10 cellular contexts compared by ENCODE assay signal in the genomic region with DNA sequence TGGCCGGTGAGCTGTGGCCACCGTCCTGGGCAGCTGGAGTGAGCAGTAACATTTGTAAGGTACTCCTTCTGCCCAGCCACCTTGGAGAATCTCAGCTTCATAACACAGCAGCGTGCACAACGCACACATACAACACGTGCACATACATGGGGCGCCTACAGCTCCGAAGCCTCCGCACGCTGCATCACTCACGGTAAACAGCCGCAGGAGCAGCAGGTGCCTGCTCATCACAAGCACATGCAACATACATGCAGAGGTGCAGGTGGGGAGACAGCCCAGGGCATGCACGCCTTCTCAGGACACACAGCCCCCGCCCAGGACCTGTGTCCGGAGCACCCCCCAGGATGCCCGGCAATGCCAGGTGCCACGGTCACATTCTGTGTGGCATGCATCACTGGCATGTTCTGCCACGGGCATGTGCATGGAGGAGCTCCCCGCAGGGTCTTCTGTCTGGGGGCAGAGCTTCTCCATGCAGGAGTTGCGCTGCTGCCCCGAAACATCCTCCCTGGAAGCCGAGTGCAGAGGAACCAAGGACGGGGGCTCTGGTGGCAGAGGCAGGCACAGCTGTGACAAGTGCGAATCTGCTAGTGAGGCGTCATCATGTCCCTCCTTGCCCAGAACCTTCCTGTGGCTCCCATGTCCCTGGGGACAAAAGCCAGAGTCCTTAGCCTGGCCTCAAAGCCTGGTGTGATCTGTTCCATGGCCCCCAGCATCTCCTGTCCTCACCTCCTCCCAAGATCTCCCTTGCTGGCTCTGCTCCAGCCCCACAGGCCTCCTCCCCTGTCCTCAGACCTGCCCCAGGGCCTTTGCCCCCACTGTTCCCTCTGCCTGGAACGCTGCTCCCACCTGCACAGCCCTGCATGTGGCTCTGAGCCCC.
A peak's percentile ranks its signal among the peaks of the same experiment; 100 is the strongest.
DNase-seq lines count a peak whose midpoint lies in the region; ATAC-seq and TF ChIP-seq lines count a peak whose summit lies in the region.
"Had no signal": no experiment of that assay in that cellular context is flagged by ENCODE, and none has a peak within 500 bp of the region (broad histone marks: within the 10 kb centered on the region; RNA-seq: fewer than 3 reads in every experiment).

No MANE protein-coding gene starts in this region.

- H3K9ac ChIP-seq in BLaER1 treated with 17β-estradiol and CSF1 and Interleukin-3, amounts not matched to agents 10 nM and 100 nM = no peak overlapping the region
- H3K9ac ChIP-seq in DND-41 (ENCODE audit: low read depth, low read length) (no peak overlapping the region), endodermal cell (ENCODE audit: extremely low read depth, low read length, poor library complexity, severe bottlenecking) (no peak overlapping the region), neural cell (ENCODE audit: low read length) (no peak overlapping the region)

- H2AFZ ChIP-seq in DND-41 (ENCODE audit: low read depth, low read length) = no peak overlapping the region
- H2AFZ ChIP-seq in neural cell (ENCODE audit: low read depth, low read length) = no peak overlapping the region

- TF ChIP-seq CTCF in DND-41 (IDR thresholded peaks at IDR 0.05; ENCODE audit: borderline replicate concordance, extremely low read depth, low read length, poor library complexity, severe bottlenecking) = no peak
- peak; percentile 48 for TF ChIP-seq CTCF in endodermal cell (conservative IDR thresholded peaks at IDR 0.05)
- TF ChIP-seq CTCF in neural cell (IDR thresholded peaks at IDR 0.05; ENCODE audit: poor library complexity, severe bottlenecking) = no peak
- no peak for TF ChIP-seq CTCF in GM20000 (IDR thresholded peaks at IDR 0.05; ENCODE audit: extremely low read depth, missing control alignments)

- H3K27me3 ChIP-seq in BLaER1 treated with 17β-estradiol and CSF1 and Interleukin-3, amounts not matched to agents 10 nM and 100 nM = peaks cover 0 to 39% (median 0%) of the 10 kb centered on the region in 11 experiments; a peak in 8 of 22 replicates
- H3K27me3 ChIP-seq in DND-41 (ENCODE audit: insufficient read depth, low read length, poor library complexity) = no peaks in the 10 kb centered on the region
- no peaks in the 10 kb centered on the region for H3K27me3 ChIP-seq in endodermal cell (ENCODE audit: control insufficient read depth, insufficient read depth, low read length, poor library complexity, severe bottlenecking)
- H3K27me3 ChIP-seq in neural cell (ENCODE audit: insufficient read depth, low read depth, low read length) = no peaks in the 10 kb centered on the region

- no peaks in the 10 kb centered on the region for H3F3A ChIP-seq in neural cell (ENCODE audit: insufficient read depth, low read length, poor library complexity, severe bottlenecking)

- no peak for TF ChIP-seq EP300 in neural cell (conservative IDR thresholded peaks at IDR 0.05; ENCODE audit: poor library complexity, severe bottlenecking)

- no peak for ATAC-seq in DND-41 (ENCODE audit: insufficient read depth, low read depth)

- no peak overlapping the region for H3K4me3 Mint-ChIP-seq in endodermal cell
- H3K4me3 Mint-ChIP-seq: CD4-positive, CD25-positive, alpha-beta regulatory T cell had no signal

- H3K36me3 Mint-ChIP-seq in endodermal cell (ENCODE audit: low read depth) = no peaks in the 10 kb centered on the region
- H3K36me3 Mint-ChIP-seq: CD4-positive, CD25-positive, alpha-beta regulatory T cell had no signal

- H3K27me3 Mint-ChIP-seq in endodermal cell (ENCODE audit: insufficient read depth) = no peaks in the 10 kb centered on the region

- H3K9me2 ChIP-seq in neural cell (ENCODE audit: insufficient read depth, low read length) = no peaks in the 10 kb centered on the region

- H3K9me3 ChIP-seq in BLaER1 treated with 17β-estradiol and CSF1 and Interleukin-3, amounts not matched to agents 10 nM and 100 nM (replicated peaks in 1 of 11) = no peaks in the 10 kb centered on the region
- H3K9me3 ChIP-seq in DND-41 (ENCODE audit: insufficient read depth, low read length, severe bottlenecking) = no peaks in the 10 kb centered on the region
- no peaks in the 10 kb centered on the region for H3K9me3 ChIP-seq in endodermal cell (ENCODE audit: control insufficient read depth, low read length)
- no peaks in the 10 kb centered on the region for H3K9me3 ChIP-seq in neural cell (ENCODE audit: low read length)

- DNase-seq in DND-41 = peak; percentile 4
- peak; percentile 74 for DNase-seq in endodermal cell
- DNase-seq in midbrain (lab: John Stamatoyannopoulos, UW) = no peak
- DNase-seq in Kasumi-1 (lab: John Stamatoyannopoulos, UW) = no peak
- DNase-seq in NCI-H1694 treated with DMSO at 0.1 percent for 48 hours (lab: John Stamatoyannopoulos, UW) = no peak
- DNase-seq in GM20000 (ENCODE audit: low spot score) = no peak
- DNase-seq: NCI-H1105 had no signal

- H3K27ac Mint-ChIP-seq in endodermal cell = no peak overlapping the region

- no peak for TF ChIP-seq RAD21 in neural cell (conservative IDR thresholded peaks at IDR 0.05)

- H3K79me2 ChIP-seq in DND-41 (ENCODE audit: insufficient read depth, low read length) = no peaks in the 10 kb centered on the region
- H3K79me2 ChIP-seq in neural cell (replicated peaks; ENCODE audit: insufficient read depth, low read length) = no peaks in the 10 kb centered on the region

- H3K4me1 ChIP-seq in BLaER1 treated with 17β-estradiol and CSF1 and Interleukin-3, amounts not matched to agents 10 nM and 100 nM = peaks cover 6 to 70% (median 47%) of the 10 kb centered on the region in 10 experiments; a peak in 18 of 20 replicates
- H3K4me1 ChIP-seq in DND-41 (ENCODE audit: insufficient read depth, low read length) (no peaks in the 10 kb centered on the region), endodermal cell (ENCODE audit: control insufficient read depth, insufficient read depth, low read length) (peaks cover 12% of the 10 kb centered on the region)

- H4K20me1 ChIP-seq in BLaER1 treated with 17β-estradiol and CSF1 and Interleukin-3, amounts not matched to agents 10 nM and 100 nM = peaks cover 0 to 28% (median 0%) of the 10 kb centered on the region in 11 experiments; a peak in 6 of 22 replicates
- H4K20me1 ChIP-seq in DND-41 (ENCODE audit: insufficient read depth, low read length) (no peaks in the 10 kb centered on the region), neural cell (ENCODE audit: insufficient read depth) (no peaks in the 10 kb centered on the region)

- WGBS in endodermal cell (ENCODE audit: insufficient coverage in 1 of 2, insufficient read length in 1 of 2), 2 experiments = 90 to 95% methylated on average over 23 to 25 of the region's 25 CpGs

- H3K4me1 Mint-ChIP-seq in endodermal cell = peaks cover 6% of the 10 kb centered on the region
- H3K4me1 Mint-ChIP-seq: CD4-positive, CD25-positive, alpha-beta regulatory T cell had no signal

- H3K36me3 ChIP-seq in BLaER1 treated with 17β-estradiol and CSF1 and Interleukin-3, amounts not matched to agents 10 nM and 100 nM = no peaks in the 10 kb centered on the region
- H3K36me3 ChIP-seq in DND-41 (ENCODE audit: insufficient read depth, low read length) = no peaks in the 10 kb centered on the region
- H3K36me3 ChIP-seq in endodermal cell (ENCODE audit: control insufficient read depth, insufficient read depth, low read length) = no peaks in the 10 kb centered on the region
- no peaks in the 10 kb centered on the region for H3K36me3 ChIP-seq in neural cell (ENCODE audit: insufficient read depth, low read length)

- H3K27ac ChIP-seq in BLaER1 treated with 17β-estradiol and CSF1 and Interleukin-3, amounts not matched to agents 10 nM and 100 nM = no peak overlapping the region
- H3K27ac ChIP-seq in DND-41 (ENCODE audit: low read length) (no peak overlapping the region), endodermal cell (ENCODE audit: low read depth, low read length) (no peak overlapping the region), neural cell (ENCODE audit: low read length) (no peak overlapping the region)

- H3K4me2 ChIP-seq in BLaER1 treated with 17β-estradiol and CSF1 and Interleukin-3, amounts not matched to agents 10 nM and 100 nM = peak overlapping the region in 8 of 11 experiments; percentile 21 to 87 (median 59); a peak in 12 of 22 replicates
- H3K4me2 ChIP-seq in DND-41 (ENCODE audit: insufficient read depth, low read length) (no peak overlapping the region), neural cell (ENCODE audit: low read length) (no peak overlapping the region)

- H3K9me3 Mint-ChIP-seq in endodermal cell = no peaks in the 10 kb centered on the region
- H3K9me3 Mint-ChIP-seq: CD4-positive, CD25-positive, alpha-beta regulatory T cell had no signal

- no peak overlapping the region for H3K4me3 ChIP-seq in BLaER1 treated with 17β-estradiol and CSF1 and Interleukin-3, amounts not matched to agents 10 nM and 100 nM
- H3K4me3 ChIP-seq in DND-41 (ENCODE audit: low read depth in 1 of 2, low read length in 2 of 2) (no peak overlapping the region), endodermal cell (ENCODE audit: low read length) (no peak overlapping the region), neural cell (ENCODE audit: low read length) (no peak overlapping the region)

TF ChIP-seq in neural cell, 6 proteins besides CTCF, POLR2A, EP300 and RAD21:
- peak; percentile 16 for TF ChIP-seq POLR2AphosphoS5 (IDR thresholded peaks at IDR 0.05)
- TF ChIP-seq EZH2 (IDR thresholded peaks at IDR 0.05; ENCODE audit: borderline replicate concordance, insufficient read depth, low read length, poor library complexity, severe bottlenecking) = no peak
TF ChIP-seq in neural cell: peak in this region for 1.

Comparison
In these comparisons a context has a peak if more than half of its experiments do, and no peak if none do; other contexts are left out.
1. H3K4me2 ChIP-seq: peak in BLaER1 treated with 17β-estradiol and CSF1 and Interleukin-3, amounts not matched to agents 10 nM and 100 nM (8 of 11); none in DND-41 (single experiment) and neural cell (single experiment).
2. DNase-seq: peak in DND-41 (single experiment) and endodermal cell (single experiment); none in midbrain (single experiment), Kasumi-1 (0 of 2), NCI-H1694 treated with DMSO at 0.1 percent for 48 hours (single experiment) and GM20000 (single experiment).